10 cellular contexts compared by ENCODE assay signal in the genomic region with DNA sequence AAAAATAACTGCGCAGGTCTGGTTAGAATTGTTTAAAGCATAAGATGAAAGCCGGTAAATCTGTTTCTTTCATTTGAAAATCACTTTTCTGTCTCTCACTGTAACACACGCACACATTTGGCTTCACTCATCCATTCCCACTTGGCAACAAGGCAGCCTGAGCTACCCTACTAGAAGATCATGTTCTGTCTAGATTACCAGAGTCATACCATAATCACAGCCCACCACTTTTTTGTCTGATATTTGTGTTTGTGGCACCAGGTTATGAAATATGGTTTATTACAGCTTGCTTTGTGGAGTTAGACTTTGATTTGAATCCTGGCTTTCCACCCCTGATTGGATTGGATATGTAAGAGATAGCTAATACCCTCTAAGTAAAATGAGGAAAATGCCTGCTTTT. TPM values are rescaled to one million over a fixed set of nuclear protein-coding genes. Genes with fewer than 3 reads are reported as not detected.
A peak's percentile ranks its signal among the peaks of the same experiment; 100 is the strongest.
DNase-seq lines count a peak whose midpoint lies in the region; ATAC-seq, FAIRE-seq and TF ChIP-seq lines count a peak whose summit lies in the region.
"Had no signal": no experiment of that assay in that cellular context is flagged by ENCODE, and none has a peak within 500 bp of the region (broad histone marks: within the 10 kb centered on the region; RNA-seq: fewer than 3 reads in every experiment).

No MANE protein-coding gene starts in this region.

- TF ChIP-seq POLR2A in GM12892 (IDR thresholded peaks at IDR 0.05; ENCODE audit: low read depth, low read length): no peak

- peak overlapping the region; percentile 38 to 100 (median 66) for H3K27ac Mint-ChIP-seq in CD4-positive, alpha-beta memory T cell

- no peak for TF ChIP-seq CTCF in coronary artery (IDR thresholded peaks at IDR 0.05)
- TF ChIP-seq CTCF in neural cell (IDR thresholded peaks at IDR 0.05; ENCODE audit: poor library complexity, severe bottlenecking): no peak

- no peaks in the 10 kb centered on the region for H3K9me3 ChIP-seq in CD4-positive, alpha-beta memory T cell (ENCODE audit: control insufficient read depth in 1 of 2, low read length in 2 of 2)
- no peaks in the 10 kb centered on the region for H3K9me3 ChIP-seq in Karpas-422 (ENCODE audit: low read length)
- no peaks in the 10 kb centered on the region for H3K9me3 ChIP-seq in neural cell (ENCODE audit: low read length)
- H3K9me3 ChIP-seq in small intestine (ENCODE audit: control insufficient read depth, low read depth): no peaks in the 10 kb centered on the region

- H3K4me3 Mint-ChIP-seq in CD4-positive, alpha-beta memory T cell: peak overlapping the region; percentile 64 to 100 (median 88)

- peaks cover 57% of the 10 kb centered on the region for H3K4me1 ChIP-seq in CD4-positive, alpha-beta memory T cell (ENCODE audit: insufficient read depth, low read length)
- H3K4me1 ChIP-seq in Karpas-422 (ENCODE audit: low read length) (peaks cover 36% of the 10 kb centered on the region), small intestine (ENCODE audit: control insufficient read depth in 2 of 2, insufficient read depth in 1 of 2, low read depth in 1 of 2, low read length in 1 of 2) (peaks cover 8 to 13% of the 10 kb centered on the region in 2 donors)

- H3K9me3 Mint-ChIP-seq in CD4-positive, alpha-beta memory T cell: peaks cover 0 to 2% (median 0%) of the 10 kb centered on the region in 8 donors

- H3F3A ChIP-seq in neural cell (ENCODE audit: insufficient read depth, low read length, poor library complexity, severe bottlenecking): no peaks in the 10 kb centered on the region

- no peak for FAIRE-seq in small intestine (lab: Jason Lieb, UNC)
- FAIRE-seq in GM12892 (lab: Jason Lieb, UNC): no peak

- H3K27me3 ChIP-seq in CD4-positive, alpha-beta memory T cell (ENCODE audit: insufficient read depth, low read length): no peaks in the 10 kb centered on the region
- H3K27me3 ChIP-seq in Karpas-422 (ENCODE audit: low read length) (no peaks in the 10 kb centered on the region), neural cell (ENCODE audit: insufficient read depth, low read depth, low read length) (no peaks in the 10 kb centered on the region), small intestine (ENCODE audit: control insufficient read depth in 2 of 2, insufficient read depth in 2 of 2, low read length in 2 of 2) (no peaks in the 10 kb centered on the region)

- H3K9me2 ChIP-seq in Karpas-422 (replicated peaks; ENCODE audit: insufficient read depth, low read length) (no peaks in the 10 kb centered on the region), neural cell (ENCODE audit: insufficient read depth, low read length) (no peaks in the 10 kb centered on the region)

- H4K20me1 ChIP-seq in Karpas-422 (ENCODE audit: insufficient read depth, low read depth, low read length) (0 out of 2 replicates have a peak, but pooled peaks cover 3% of the 10 kb centered on the region), neural cell (ENCODE audit: insufficient read depth) (no peaks in the 10 kb centered on the region)

- no peak for ATAC-seq in GM18907 (IDR thresholded peaks at IDR 0.05; ENCODE audit: unreplicated experiment)

- no peak for DNase-seq in CD4-positive, alpha-beta memory T cell
- DNase-seq in Karpas-422 (no peak), coronary artery (ENCODE audit: low spot score) (no peak), hypothalamus (lab: John Stamatoyannopoulos, UW) (no peak), small intestine (no peak), GM12892 (ENCODE audit: insufficient read length) (no peak)
- DNase-seq: NCI-H526 had no signal

- CTCF ChIA-PET in CD4-positive, alpha-beta memory T cell (lab: Charles Lee; ENCODE audit: partially characterized antibody): interaction anchor here (0.7 to 1.6 kb wide), 4 partner anchors 10 to 898 kb away, joined by 3 to 4 read pairs (median 3); partner anchors contain the start of gene NAAA

- TF ChIP-seq EP300 in neural cell (conservative IDR thresholded peaks at IDR 0.05; ENCODE audit: poor library complexity, severe bottlenecking): no peak

- H2AFZ ChIP-seq in Karpas-422 (ENCODE audit: low read length) (no peak overlapping the region), neural cell (ENCODE audit: low read depth, low read length) (no peak overlapping the region)
- H2AFZ ChIP-seq: parathyroid adenoma had no signal

- peaks cover 0 to 12% of the 10 kb centered on the region in 2 donors for H3K36me3 Mint-ChIP-seq in CD4-positive, alpha-beta memory T cell

- no peak overlapping the region for H3K4me3 ChIP-seq in CD4-positive, alpha-beta memory T cell (ENCODE audit: low read length in 2 of 2)
- peak overlapping the region; percentile 43; the same call in 1 of the 2 replicates for H3K4me3 ChIP-seq in Karpas-422 (ENCODE audit: low read length)
- H3K4me3 ChIP-seq in coronary artery: peak overlapping the region; percentile 89
- peak overlapping the region; percentile 100 for H3K4me3 ChIP-seq in neural cell (ENCODE audit: low read length)
- peak overlapping the region in 1 of 2 donors; percentile 15 for H3K4me3 ChIP-seq in small intestine (ENCODE audit: low read depth in 1 of 2, low read length in 2 of 2)

- intact Hi-C loops in CD4-positive, alpha-beta memory T cell (cut with micrococcal nuclease): loop anchor here (5.0 kb wide), 2 partner anchors 266 to 421 kb away; partner anchors contain the start of genes NUP54 and SDAD1

- H3K27me3 Mint-ChIP-seq in CD4-positive, alpha-beta memory T cell: no peaks in the 10 kb centered on the region

- peak overlapping the region; percentile 51 for H3K9ac ChIP-seq in Karpas-422 (ENCODE audit: low read length)
- H3K9ac ChIP-seq in neural cell (ENCODE audit: low read length): no peak overlapping the region
- H3K9ac ChIP-seq: parathyroid adenoma had no signal

- H3K4me2 ChIP-seq in Karpas-422 (ENCODE audit: low read depth, low read length, poor library complexity, severe bottlenecking): peak overlapping the region; percentile 79
- peak overlapping the region; percentile 34 for H3K4me2 ChIP-seq in neural cell (ENCODE audit: low read length)

- H3K36me3 ChIP-seq in CD4-positive, alpha-beta memory T cell (ENCODE audit: insufficient read depth, low read length): no peaks in the 10 kb centered on the region
- H3K36me3 ChIP-seq in Karpas-422 (ENCODE audit: insufficient read depth, low read length): peaks cover under 1% of the 10 kb centered on the region; the same call in 1 of the 2 replicates
- no peaks in the 10 kb centered on the region for H3K36me3 ChIP-seq in neural cell (ENCODE audit: insufficient read depth, low read length)
- H3K36me3 ChIP-seq in small intestine (ENCODE audit: control insufficient read depth in 2 of 2, insufficient read depth in 2 of 2, low read length in 2 of 2): no peaks in the 10 kb centered on the region

- H3K79me2 ChIP-seq in Karpas-422 (ENCODE audit: low read length) (peaks cover 68% of the 10 kb centered on the region), neural cell (replicated peaks; ENCODE audit: insufficient read depth, low read length) (peaks cover 52% of the 10 kb centered on the region)

- TF ChIP-seq RAD21 in neural cell (conservative IDR thresholded peaks at IDR 0.05): no peak

- WGBS in small intestine, 3 donors: 78 to 84% (median 80%) methylated on average over 3 of the region's 3 CpGs

- peaks cover 34 to 73% (median 52%) of the 10 kb centered on the region in 4 donors for H3K4me1 Mint-ChIP-seq in CD4-positive, alpha-beta memory T cell

- H3K27ac ChIP-seq in CD4-positive, alpha-beta memory T cell (ENCODE audit: low read depth, low read length): no peak overlapping the region
- peak overlapping the region; percentile 15; the same call in 1 of the 2 replicates for H3K27ac ChIP-seq in Karpas-422 (ENCODE audit: low read length)
- peak overlapping the region; percentile 98 to 99 for H3K27ac ChIP-seq in coronary artery
- H3K27ac ChIP-seq in neural cell (ENCODE audit: low read length): no peak overlapping the region
- no peak overlapping the region for H3K27ac ChIP-seq in small intestine (ENCODE audit: low read depth in 1 of 2, low read length in 1 of 2)
- H3K27ac ChIP-seq: parathyroid adenoma had no signal

- POLR2A ChIA-PET in CD4-positive, alpha-beta memory T cell (lab: Charles Lee; ENCODE audit: partially characterized antibody): interaction anchor here (1.1 to 4.6 kb wide), 3 partner anchors 53 to 68 kb away, joined by 4 to 19 read pairs (median 7); no protein-coding TSS in a partner anchor

TF ChIP-seq in neural cell, 6 proteins besides CTCF, POLR2A, EP300 and RAD21:
- no peak for TF ChIP-seq MXI1 (conservative IDR thresholded peaks at IDR 0.05; ENCODE audit: poor library complexity, severe bottlenecking)
- TF ChIP-seq SMC3 (conservative IDR thresholded peaks at IDR 0.05; ENCODE audit: poor library complexity): no peak

RNA-seq across cellular contexts. Expression of gene USO1, which starts 2.2 kb away (rescaled TPM):
- total RNA-seq in CD4-positive, alpha-beta memory T cell: 10 to 100 TPM; 48.6 to 49.4 TPM
- 10 to 100 TPM; 31.9 to 35.4 TPM for polyA plus RNA-seq in CD4-positive, alpha-beta memory T cell
- 20.2 and 26.2 TPM in 2 replicates for total RNA-seq in Karpas-422 (2014; rRNA removed; shearing (Covaris generic); ENCODE audit: low replicate concordance)
- polyA plus RNA-seq in neural cell (37.6 and 40.0 TPM in 2 replicates), small intestine (10 to 100 TPM; 26.5 to 33.1 (median 33.1) TPM)
- 58.2 and 58.5 TPM in 2 replicates for polyA minus RNA-seq in neural cell
- 52.1 TPM for polyA plus RNA-seq in GM12892 (2012; ENCODE audit: missing spikeins)

RNA-seq across cellular contexts. Expression of gene G3BP2, which starts 53.4 kb away (rescaled TPM):
- 100 to 1,000 TPM; 150 to 165 TPM for total RNA-seq in CD4-positive, alpha-beta memory T cell
- 100 to 1,000 TPM; 118 to 125 TPM for polyA plus RNA-seq in CD4-positive, alpha-beta memory T cell
- 50.5 and 81.0 TPM in 2 replicates for total RNA-seq in Karpas-422 (2014; rRNA removed; shearing (Covaris generic); ENCODE audit: low replicate concordance)
- polyA plus RNA-seq in neural cell (329 and 332 TPM in 2 replicates), small intestine (10 to 100 TPM; 44.1 to 52.1 (median 47.8) TPM)
- polyA minus RNA-seq in neural cell: 546 and 583 TPM in 2 replicates
- 91.1 TPM for polyA plus RNA-seq in GM12892 (2012; ENCODE audit: missing spikeins)

Comparison
In these comparisons a context has a peak if more than half of its experiments do, and no peak if none do; other contexts are left out.
1. H3K27ac ChIP-seq: peak in Karpas-422 (single experiment) and coronary artery (2 of 2); none in CD4-positive, alpha-beta memory T cell (single experiment), neural cell (single experiment) and small intestine (0 of 2).
2. H3K4me3 ChIP-seq: peak in Karpas-422 (single experiment), coronary artery (single experiment) and neural cell (single experiment); none in CD4-positive, alpha-beta memory T cell (0 of 2).